Comparison of ENCODE assay signal across 21 cellular contexts in the genomic region with DNA sequence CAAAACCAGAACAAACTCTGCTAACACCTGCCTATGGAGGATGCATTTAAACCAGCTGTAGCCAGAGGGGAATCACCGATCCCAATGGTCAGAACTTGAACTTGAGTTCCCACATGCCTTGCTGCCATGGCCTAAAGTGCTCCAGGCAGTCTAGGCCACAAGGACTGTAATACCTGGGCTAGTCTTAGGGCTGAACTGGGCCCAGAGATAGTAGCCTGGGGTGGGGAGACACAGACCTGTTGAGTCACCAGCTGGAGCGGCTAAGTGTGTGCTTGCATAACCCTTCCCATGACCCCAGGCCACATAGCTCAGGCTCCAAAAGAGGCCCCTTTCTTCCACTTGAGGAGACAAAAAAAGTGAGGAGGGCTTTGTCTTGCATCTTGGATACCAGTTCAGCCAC.
DNase-seq lines count a peak whose midpoint lies in the region; ATAC-seq and TF ChIP-seq lines count a peak whose summit lies in the region.
"Had no signal": no experiment of that assay in that cellular context is flagged by ENCODE, and none has a peak within 500 bp of the region (broad histone marks: within the 10 kb centered on the region; RNA-seq: fewer than 3 reads in every experiment).

No MANE protein-coding gene starts in this region.

- H3K27me3 ChIP-seq in mammary epithelial cell (ENCODE audit: insufficient read depth, low read length) (no peaks in the 10 kb centered on the region), neuronal stem cell (ENCODE audit: control insufficient read depth in 3 of 3, insufficient read depth in 3 of 3, low read depth in 1 of 3, low read length in 3 of 3) (no peaks in the 10 kb centered on the region), upper lobe of right lung (no peaks in the 10 kb centered on the region)
- H3K27me3 ChIP-seq: BLaER1 treated with 17β-estradiol and CSF1 and Interleukin-3, amounts not matched to agents 10 nM and 100 nM had no signal

- H2AFZ ChIP-seq in mammary epithelial cell (ENCODE audit: low read depth, low read length) (no peak overlapping the region), neuronal stem cell (ENCODE audit: low read length) (no peak overlapping the region)

- intact Hi-C loops in MCF 10A (cut with micrococcal nuclease), result no loop called here
- intact Hi-C loops in mammary epithelial cell (cut with micrococcal nuclease), result no loop called here
- intact Hi-C loops in upper lobe of right lung (cut with DNase I), result no loop called here

- H3K27ac ChIP-seq in mammary epithelial cell (ENCODE audit: insufficient read depth, low read depth, low read length) (no peak overlapping the region), neuronal stem cell (replicated peaks; ENCODE audit: low read length) (no peak overlapping the region), upper lobe of right lung (no peak overlapping the region)
- H3K27ac ChIP-seq: 22Rv1; A549; BLaER1 treated with 17β-estradiol and CSF1 and Interleukin-3, amounts not matched to agents 10 nM and 100 nM; C4-2B had no signal

- no peak overlapping the region for H2AK5ac ChIP-seq in neuronal stem cell (ENCODE audit: low read depth, low read length)

- H3K27me3 Mint-ChIP-seq in MCF 10A (ENCODE audit: insufficient read depth, unreplicated experiment) (no peaks in the 10 kb centered on the region), type B pancreatic cell (no peaks in the 10 kb centered on the region)
- H3K27me3 Mint-ChIP-seq: B cell; CD4-positive, alpha-beta T cell had no signal

- ATAC-seq in upper lobe of right lung, result peak; percentile 27
- ATAC-seq in GM18907 (IDR thresholded peaks at IDR 0.05; ENCODE audit: unreplicated experiment), result no peak
- ATAC-seq: A549; CD8-positive, alpha-beta T cell; GM12878 had no signal

- POLR2A ChIA-PET in MCF 10A (lab: Yijun Ruan, JAX), result no interaction called here

- H3K4me2 ChIP-seq in mammary epithelial cell (ENCODE audit: insufficient read depth, low read depth, low read length), result no peak overlapping the region
- no peak overlapping the region for H3K4me2 ChIP-seq in neuronal stem cell (ENCODE audit: insufficient read depth, low read length, poor library complexity, severe bottlenecking)
- H3K4me2 ChIP-seq: A549; BLaER1 treated with 17β-estradiol and CSF1 and Interleukin-3, amounts not matched to agents 10 nM and 100 nM had no signal

- dilution Hi-C loops in mammary epithelial cell (cut with HindIII; ENCODE audit: low sequenced_read_pairs), result no loop called here

- H2BK5ac ChIP-seq in neuronal stem cell (ENCODE audit: low read length), result no peak overlapping the region

- no peak overlapping the region for H3K23ac ChIP-seq in neuronal stem cell (ENCODE audit: low read depth, low read length, poor library complexity)

- H2BK15ac ChIP-seq in neuronal stem cell (ENCODE audit: low read length), result no peak overlapping the region

- H3K36me3 Mint-ChIP-seq in MCF 10A (ENCODE audit: insufficient read depth, unreplicated experiment), result no peaks in the 10 kb centered on the region
- H3K36me3 Mint-ChIP-seq in type B pancreatic cell, result no peaks in the 10 kb centered on the region
- H3K36me3 Mint-ChIP-seq: CD8-positive, alpha-beta T cell had no signal

- H3K36me3 ChIP-seq in mammary epithelial cell (ENCODE audit: insufficient read depth, low read length), result no peaks in the 10 kb centered on the region
- no peaks in the 10 kb centered on the region for H3K36me3 ChIP-seq in neuronal stem cell (replicated peaks in 1 of 2; ENCODE audit: control insufficient read depth in 2 of 2, insufficient read depth in 2 of 2, low read length in 2 of 2)
- H3K36me3 ChIP-seq in upper lobe of right lung, result no peaks in the 10 kb centered on the region
- H3K36me3 ChIP-seq: BLaER1 treated with 17β-estradiol and CSF1 and Interleukin-3, amounts not matched to agents 10 nM and 100 nM had no signal

- peak; percentile 1 for DNase-seq in MCF 10A (ENCODE audit: unreplicated experiment)
- DNase-seq in mammary epithelial cell, result no peak
- DNase-seq in islet precursor cell, result peak; percentile 82
- DNase-seq in neuronal stem cell (ENCODE audit: low spot score), result no peak
- DNase-seq in upper lobe of right lung, result no peak
- no peak for DNase-seq in NCI-H1417 (lab: John Stamatoyannopoulos, UW)
- DNase-seq in type B pancreatic cell (ENCODE audit: extremely low spot score, unreplicated experiment), result no peak
- DNase-seq: AML-193; Caco-2; Calu3; CD4-positive, alpha-beta T cell; CD8-positive, alpha-beta T cell; DMS79 treated with DMSO at 0.1 percent for 48 hours; GDM1 had no signal

- H3K4me1 ChIP-seq in mammary epithelial cell (ENCODE audit: insufficient read depth, low read length) (no peaks in the 10 kb centered on the region), neuronal stem cell (ENCODE audit: control insufficient read depth in 2 of 2, insufficient read depth in 1 of 2, low read depth in 1 of 2, low read length in 2 of 2) (no peaks in the 10 kb centered on the region), upper lobe of right lung (no peaks in the 10 kb centered on the region)
- H3K4me1 ChIP-seq: A549; BLaER1 treated with 17β-estradiol and CSF1 and Interleukin-3, amounts not matched to agents 10 nM and 100 nM; Caco-2 had no signal

- H3K27ac Mint-ChIP-seq in MCF 10A (ENCODE audit: low read depth, unreplicated experiment), result no peak overlapping the region
- H3K27ac Mint-ChIP-seq in type B pancreatic cell, result no peak overlapping the region
- H3K27ac Mint-ChIP-seq: B cell; CD4-positive, alpha-beta T cell; CD8-positive, alpha-beta T cell had no signal

- H3K9me3 Mint-ChIP-seq in MCF 10A (ENCODE audit: unreplicated experiment) (peaks cover 28% of the 10 kb centered on the region), type B pancreatic cell (no peaks in the 10 kb centered on the region)

- TF ChIP-seq CTCF in MCF 10A (IDR thresholded peaks at IDR 0.05; ENCODE audit: unreplicated experiment) (no peak), mammary epithelial cell (conservative IDR thresholded peaks at IDR 0.05 in 1 of 2, IDR thresholded peaks at IDR 0.05 in 1 of 2; ENCODE audit: extremely low read depth in 1 of 2, insufficient read depth in 1 of 2, low read depth in 1 of 2, low read length in 2 of 2) (no peak), upper lobe of right lung (IDR thresholded peaks at IDR 0.05) (no peak), type B pancreatic cell (conservative IDR thresholded peaks at IDR 0.05) (no peak)

- WGBS in mammary epithelial cell (ENCODE audit: low coverage, missing lambda C conversion rate), result 38% methylated on average over 1 of the region's 2 CpGs
- WGBS in neuronal stem cell (ENCODE audit: extremely low coverage in 2 of 2, insufficient read length in 2 of 2, insufficient replicate concordance in 1 of 2), 2 donors, result no CpG with 5 or more reads among the region's 2 CpGs

- no peak overlapping the region for H2BK12ac ChIP-seq in neuronal stem cell (ENCODE audit: low read length)

- H3K4me1 Mint-ChIP-seq in MCF 10A (ENCODE audit: insufficient read depth, unreplicated experiment) (no peaks in the 10 kb centered on the region), type B pancreatic cell (ENCODE audit: unreplicated experiment) (no peaks in the 10 kb centered on the region)
- H3K4me1 Mint-ChIP-seq: B cell had no signal

- H3K4me3 Mint-ChIP-seq in MCF 10A (ENCODE audit: unreplicated experiment) (no peak overlapping the region), type B pancreatic cell (no peak overlapping the region)
- H3K4me3 Mint-ChIP-seq: B cell; CD4-positive, alpha-beta T cell; CD8-positive, alpha-beta T cell had no signal

- peak overlapping the region; percentile 11 for H3K18ac ChIP-seq in neuronal stem cell (ENCODE audit: low read length)

- H3K9ac ChIP-seq in mammary epithelial cell (ENCODE audit: insufficient read depth, low read length) (no peak overlapping the region), neuronal stem cell (ENCODE audit: low read depth, low read length, poor library complexity) (no peak overlapping the region)
- H3K9ac ChIP-seq: BLaER1 treated with 17β-estradiol and CSF1 and Interleukin-3, amounts not matched to agents 10 nM and 100 nM had no signal

- H2BK120ac ChIP-seq in neuronal stem cell (ENCODE audit: low read depth, low read length), result no peak overlapping the region

- no peak overlapping the region for H4K91ac ChIP-seq in neuronal stem cell (ENCODE audit: low read depth, low read length, poor library complexity)

- in situ Hi-C loops in mammary epithelial cell (cut with MboI; ENCODE audit: low sequenced_read_pairs in 2 of 2), result no loop called here

- H3K14ac ChIP-seq in neuronal stem cell (ENCODE audit: low read length), result no peak overlapping the region

- H4K8ac ChIP-seq in neuronal stem cell (ENCODE audit: low read depth, low read length), result no peak overlapping the region

- H3K9me3 ChIP-seq in mammary epithelial cell (replicated peaks; ENCODE audit: insufficient read depth, low read length) (peaks cover 5% of the 10 kb centered on the region), neuronal stem cell (replicated peaks in 1 of 2; ENCODE audit: control insufficient read depth in 2 of 2, insufficient read depth in 1 of 2, low read depth in 1 of 2, low read length in 2 of 2) (peaks cover 2 to 3% of the 10 kb centered on the region in 2 donors), upper lobe of right lung (no peaks in the 10 kb centered on the region)
- H3K9me3 ChIP-seq: A549, Caco-2 had no signal

- H3K79me2 ChIP-seq in mammary epithelial cell (ENCODE audit: insufficient read depth, low read length), result no peaks in the 10 kb centered on the region

- H3K4me3 ChIP-seq in mammary epithelial cell (replicated peaks in 1 of 3; ENCODE audit: insufficient read depth in 1 of 3, low read depth in 2 of 3, low read length in 3 of 3), result no peak overlapping the region
- no peak overlapping the region for H3K4me3 ChIP-seq in neuronal stem cell (ENCODE audit: low read length in 2 of 2)
- no peak overlapping the region for H3K4me3 ChIP-seq in upper lobe of right lung
- H3K4me3 ChIP-seq: A549; BLaER1 treated with 17β-estradiol and CSF1 and Interleukin-3, amounts not matched to agents 10 nM and 100 nM; GM12878 had no signal

- CTCF ChIA-PET in MCF 10A (lab: Yijun Ruan, JAX) (interaction anchor here (1.3 kb wide), 1 partner anchor 43 kb away, joined by 5 read pairs; no protein-coding TSS in a partner anchor), mammary epithelial cell (lab: Charles Lee; ENCODE audit: low non-redundant PET) (no interaction called here)

- BruUV-seq in MCF 10A (replicated peaks; lab: Mats Ljungman, UMichigan), result no TSS peak
- no TSS peak for BruUV-seq in mammary epithelial cell (replicated peaks; lab: Mats Ljungman, UMichigan)

- no peak overlapping the region for H3K4ac ChIP-seq in neuronal stem cell (ENCODE audit: low read length)

- H3K79me1 ChIP-seq in neuronal stem cell (ENCODE audit: low read depth, low read length), result peaks cover 2% of the 10 kb centered on the region

- no peaks in the 10 kb centered on the region for H4K20me1 ChIP-seq in mammary epithelial cell (ENCODE audit: insufficient read depth, low read length)
- H4K20me1 ChIP-seq: BLaER1 treated with 17β-estradiol and CSF1 and Interleukin-3, amounts not matched to agents 10 nM and 100 nM had no signal

Comparison
In these comparisons a context has a peak if more than half of its experiments do, and no peak if none do; other contexts are left out.
1. DNase-seq: peak in MCF 10A (single experiment) and islet precursor cell (single experiment); none in mammary epithelial cell (single experiment), neuronal stem cell (single experiment), upper lobe of right lung (single experiment), NCI-H1417 (0 of 3) and type B pancreatic cell (single experiment).